8 cellular contexts compared by ENCODE assay signal in the genomic region with DNA sequence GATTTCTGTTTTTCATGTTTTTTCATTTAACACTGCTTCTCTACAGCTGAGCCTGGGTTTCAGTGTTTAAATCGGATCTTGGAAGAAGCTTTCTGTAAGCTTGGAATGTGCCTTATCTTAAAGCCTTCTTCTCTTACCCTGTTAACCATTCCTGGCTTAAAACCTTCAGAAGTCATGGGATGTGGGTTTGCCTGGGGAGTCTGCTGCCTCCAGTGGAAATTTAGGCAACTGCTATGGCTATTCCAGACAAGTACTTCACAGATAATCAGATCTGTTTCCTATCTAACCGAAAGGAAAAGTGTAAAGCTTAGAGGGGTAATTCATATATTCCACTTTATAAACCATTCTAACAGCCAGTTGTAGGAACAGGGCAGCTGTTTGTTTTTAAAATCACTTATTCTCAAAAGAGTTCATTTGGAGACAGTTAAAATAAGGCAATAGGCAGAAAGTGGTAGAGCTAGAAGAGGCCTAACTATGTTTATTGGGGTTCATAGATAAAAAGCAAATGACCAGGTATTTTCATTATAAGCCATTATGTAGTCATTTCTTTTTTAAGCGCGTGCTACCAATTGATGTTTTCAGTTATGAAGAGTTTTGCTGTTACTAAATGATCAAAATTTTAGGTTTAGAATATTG.
DNase-seq lines count a peak whose midpoint lies in the region; ATAC-seq, FAIRE-seq and TF ChIP-seq lines count a peak whose summit lies in the region.

No MANE protein-coding gene starts in this region.

- H3K9me1 ChIP-seq in endothelial cell of umbilical vein (replicated peaks; ENCODE audit: control insufficient read depth, extremely low read depth, insufficient read depth, low read length): no peaks in the 10 kb centered on the region

- no peaks in the 10 kb centered on the region for H3K27me3 ChIP-seq in H7 (ENCODE audit: control insufficient read depth, insufficient read depth, low read length)
- no peaks in the 10 kb centered on the region for H3K27me3 ChIP-seq in PC-3 (ENCODE audit: low read length)
- H3K27me3 ChIP-seq in endothelial cell of umbilical vein (ENCODE audit: control insufficient read depth in 2 of 2, insufficient read depth in 2 of 2, low read length in 2 of 2): no peaks in the 10 kb centered on the region

- H3K4me2 ChIP-seq in PC-3 (ENCODE audit: low read length) (no peak overlapping the region), endothelial cell of umbilical vein (ENCODE audit: insufficient read depth, low read length) (no peak overlapping the region)

- no peaks in the 10 kb centered on the region for H3K4me1 ChIP-seq in PC-3 (ENCODE audit: insufficient read depth, low read length)
- peaks cover 33% of the 10 kb centered on the region for H3K4me1 ChIP-seq in endothelial cell of umbilical vein (ENCODE audit: control insufficient read depth, extremely low read depth, insufficient read depth, low read length)

- ATAC-seq in PC-3: peak; percentile 67; the same call in 1 of the 2 replicates
- no peak for ATAC-seq in activated T-cell treated with anti-CD3 and anti-CD28 coated beads, Interleukin-2, amount 50 U/mL, for 4 hours
- ATAC-seq in GM19455 (IDR thresholded peaks at IDR 0.05; ENCODE audit: unreplicated experiment): no peak

- POLR2A ChIA-PET in PC-3 (lab: Charles Lee; ENCODE audit: unreplicated experiment) (no interaction called here), endothelial cell of umbilical vein (lab: Charles Lee) (no interaction called here)

- H3K9me3 Mint-ChIP-seq in activated T-cell treated with anti-CD3 and anti-CD28 coated beads, Interleukin-2, amount 50 U/mL, for 4 hours: no peaks in the 10 kb centered on the region

- H3K9me3 ChIP-seq in PC-3 (ENCODE audit: low read length): no peaks in the 10 kb centered on the region
- no peaks in the 10 kb centered on the region for H3K9me3 ChIP-seq in endothelial cell of umbilical vein (replicated peaks; ENCODE audit: control insufficient read depth, insufficient read depth, low read length)

- H3K4me3 ChIP-seq in H7 (ENCODE audit: insufficient read depth, low read depth, low read length) (no peak overlapping the region), PC-3 (ENCODE audit: low read length) (no peak overlapping the region), endothelial cell of umbilical vein (replicated peaks in 1 of 3; ENCODE audit: insufficient read depth in 1 of 3, low read depth in 1 of 3, low read length in 3 of 3) (no peak overlapping the region)

- no peak overlapping the region for H3K9ac ChIP-seq in PC-3 (ENCODE audit: low read length)
- no peak overlapping the region for H3K9ac ChIP-seq in endothelial cell of umbilical vein (replicated peaks; ENCODE audit: extremely low read depth, insufficient read depth, low read length)

- FAIRE-seq in endothelial cell of umbilical vein (lab: Jason Lieb, UNC): peak; percentile 50

- H3F3A ChIP-seq in PC-3 (ENCODE audit: low read length, unreplicated experiment): no peaks in the 10 kb centered on the region

- H3K4me3 Mint-ChIP-seq in activated T-cell treated with anti-CD3 and anti-CD28 coated beads, Interleukin-2, amount 50 U/mL, for 4 hours: no peak overlapping the region

- DNase-seq in AG20443 (ENCODE audit: low spot score) (peak; percentile 65), H7 (peak; percentile 60), PC-3 (peak; percentile 66), endothelial cell of umbilical vein (ENCODE audit: low read depth, low spot score) (peak; percentile 75), myocyte (ENCODE audit: low read depth) (peak; percentile 53)
- no peak for DNase-seq in activated T-cell treated with anti-CD3 and anti-CD28 coated beads, Interleukin-2, amount 50 U/mL, for 4 hours
- DNase-seq in activated T-cell treated with anti-CD3 and anti-CD28 coated beads, Interleukin-2, amount 50 U/mL, for 48 hours: no peak

- H3K36me3 ChIP-seq in H7 (replicated peaks; ENCODE audit: control insufficient read depth, insufficient read depth, low read length) (no peaks in the 10 kb centered on the region), PC-3 (ENCODE audit: low read depth, low read length) (no peaks in the 10 kb centered on the region), endothelial cell of umbilical vein (ENCODE audit: control insufficient read depth in 2 of 2, extremely low read depth in 1 of 2, insufficient read depth in 2 of 2, low read length in 2 of 2) (no peaks in the 10 kb centered on the region)

- BruUV-seq in PC-3 (replicated peaks; lab: Mats Ljungman, UMichigan) (no TSS peak), endothelial cell of umbilical vein (replicated peaks; lab: Mats Ljungman, UMichigan) (no TSS peak)

- no peaks in the 10 kb centered on the region for H3K27me3 Mint-ChIP-seq in activated T-cell treated with anti-CD3 and anti-CD28 coated beads, Interleukin-2, amount 50 U/mL, for 4 hours (ENCODE audit: low read depth)

- H3K27ac ChIP-seq in PC-3 (ENCODE audit: low read length): no peak overlapping the region
- H3K27ac ChIP-seq in endothelial cell of umbilical vein (ENCODE audit: insufficient read depth, low read depth, low read length): no peak overlapping the region

- no peak for TF ChIP-seq POLR2A in endothelial cell of umbilical vein (IDR thresholded peaks at IDR 0.05; ENCODE audit: low read depth, low read length)

- intact Hi-C loops in PC-3 (cut with micrococcal nuclease): loop anchor here (5.0 to 10.0 kb wide), 3 partner anchors 216 to 644 kb away; no protein-coding TSS in a partner anchor
- intact Hi-C loops in endothelial cell of umbilical vein (cut with micrococcal nuclease): loop anchor here (1.0 to 10.0 kb wide), 4 partner anchors 122 to 404 kb away; a partner anchor contains a TSS

- CTCF ChIA-PET in PC-3 (lab: Charles Lee) (interaction anchor here (0.5 to 0.7 kb wide), 2 partner anchors 313 to 317 kb away, joined by 3 to 5 read pairs; no protein-coding TSS in a partner anchor), endothelial cell of umbilical vein (lab: Charles Lee) (interaction anchor here (0.7 to 2.3 kb wide), 27 partner anchors 8 to 647 kb away, joined by 3 to 18 read pairs (median 4); a partner anchor contains a TSS)

- dilution Hi-C loops in endothelial cell of umbilical vein (cut with MboI; ENCODE audit: extremely low pct_ligation_motif_present, low sequenced_read_pairs): no loop called here

- H4K20me1 ChIP-seq in PC-3 (ENCODE audit: low read length) (no peaks in the 10 kb centered on the region), endothelial cell of umbilical vein (replicated peaks; ENCODE audit: control insufficient read depth, extremely low read depth, insufficient read depth, low read length) (no peaks in the 10 kb centered on the region)

- H2AFZ ChIP-seq in PC-3 (ENCODE audit: low read length) (no peak overlapping the region), endothelial cell of umbilical vein (ENCODE audit: low read depth, low read length) (no peak overlapping the region)

- peaks cover 20% of the 10 kb centered on the region for H3K4me1 Mint-ChIP-seq in activated T-cell treated with anti-CD3 and anti-CD28 coated beads, Interleukin-2, amount 50 U/mL, for 4 hours (ENCODE audit: low read depth)

- TF ChIP-seq CTCF in PC-3 (conservative IDR thresholded peaks at IDR 0.05; ENCODE audit: low read depth, low read length) (peak; percentile 78), endothelial cell of umbilical vein (IDR thresholded peaks at IDR 0.05; ENCODE audit: extremely low read depth in 1 of 2, insufficient read depth in 1 of 2, low read depth in 1 of 2, low read length in 2 of 2) (peak; percentile 61 to 74)

- H3K36me3 Mint-ChIP-seq in activated T-cell treated with anti-CD3 and anti-CD28 coated beads, Interleukin-2, amount 50 U/mL, for 4 hours (ENCODE audit: insufficient read depth): peaks cover 4% of the 10 kb centered on the region

- no peaks in the 10 kb centered on the region for H3K9me2 ChIP-seq in PC-3 (replicated peaks; ENCODE audit: low read length)

- H3K79me2 ChIP-seq in PC-3 (ENCODE audit: low read length) (no peaks in the 10 kb centered on the region), endothelial cell of umbilical vein (ENCODE audit: control insufficient read depth, insufficient read depth, low read length) (peaks cover 34% of the 10 kb centered on the region)

TF ChIP-seq in endothelial cell of umbilical vein, 7 proteins besides CTCF, POLR2A, EP300 and RAD21:
- TF ChIP-seq EZH2 (IDR thresholded peaks at IDR 0.05; ENCODE audit: borderline replicate concordance, low read depth, low read length, severe bottlenecking) (no peak), JUN (IDR thresholded peaks at IDR 0.05; ENCODE audit: borderline replicate concordance, insufficient read depth, insufficient read length, low read depth) (no peak), GATA2 (IDR thresholded peaks at IDR 0.05; ENCODE audit: insufficient read depth, insufficient read length, low read depth, low read length) (no peak), MYC (IDR thresholded peaks at IDR 0.05; ENCODE audit: low read depth, low read length) (no peak), POLR2AphosphoS5 (IDR thresholded peaks at IDR 0.05; ENCODE audit: insufficient read depth, low read depth, low read length) (no peak), FOS (IDR thresholded peaks at IDR 0.05; ENCODE audit: borderline replicate concordance, insufficient read depth, low read length) (no peak)
- TF ChIP-seq, protein P1, sequence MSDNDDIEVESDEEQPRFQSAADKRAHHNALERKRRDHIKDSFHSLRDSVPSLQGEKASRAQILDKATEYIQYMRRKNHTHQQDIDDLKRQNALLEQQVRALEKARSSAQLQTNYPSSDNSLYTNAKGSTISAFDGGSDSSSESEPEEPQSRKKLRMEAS (IDR thresholded peaks at IDR 0.05; ENCODE audit: insufficient read depth, insufficient read length): no peak

Comparison
In these comparisons a context has a peak if more than half of its experiments do, and no peak if none do; other contexts are left out.
1. DNase-seq: peak in AG20443 (single experiment), H7 (single experiment), PC-3 (single experiment), endothelial cell of umbilical vein (single experiment) and myocyte (single experiment); none in activated T-cell treated with anti-CD3 and anti-CD28 coated beads, Interleukin-2, amount 50 U/mL, for 4 hours (single experiment) and activated T-cell treated with anti-CD3 and anti-CD28 coated beads, Interleukin-2, amount 50 U/mL, for 48 hours (0 of 2).